Comparison of ENCODE assay signal across 29 cellular contexts in genomic region chr3:64361962-64362735, GRCh38.
DNase-seq lines count a peak whose midpoint lies in the region; ATAC-seq and TF ChIP-seq lines count a peak whose summit lies in the region.
"Had no signal": no experiment of that assay in that cellular context is flagged by ENCODE, and none has a peak within 500 bp of the region (broad histone marks: within the 10 kb centered on the region; RNA-seq: fewer than 3 reads in every experiment).

No MANE protein-coding gene starts in this region.

- no peak for TF ChIP-seq POLR2A in esophagus muscularis mucosa (IDR thresholded peaks at IDR 0.05; ENCODE audit: low read depth)
- TF ChIP-seq POLR2A in suprapubic skin (IDR thresholded peaks at IDR 0.05): no peak

- H3K27me3 ChIP-seq in RWPE2 (ENCODE audit: insufficient read depth, poor library complexity, severe bottlenecking): no peaks in the 10 kb centered on the region
- no peaks in the 10 kb centered on the region for H3K27me3 ChIP-seq in esophagus muscularis mucosa
- no peaks in the 10 kb centered on the region for H3K27me3 ChIP-seq in suprapubic skin
- H3K27me3 ChIP-seq: heart left ventricle, thyroid gland had no signal

- no peaks in the 10 kb centered on the region; the same call in none of the 2 replicates for H3K27me3 Mint-ChIP-seq in HFFc6 (ENCODE audit: insufficient read depth)
- H3K27me3 Mint-ChIP-seq: activated CD8-positive, alpha-beta T cell treated with anti-CD3 and anti-CD28 coated beads for 36 hours; central memory CD8-positive, alpha-beta T cell; stimulated activated naive CD8-positive, alpha-beta T cell treated with anti-CD3 and anti-CD28 coated beads, Interleukin-15, Interleukin-2, amounts not matched to agents 100 ng/mL and 50 ng/mL, for 24 hours had no signal

- no peaks in the 10 kb centered on the region for H3K36me3 Mint-ChIP-seq in HFFc6 (ENCODE audit: low read depth)
- H3K36me3 Mint-ChIP-seq: activated naive CD8-positive, alpha-beta T cell had no signal

- 79% methylated on average over 5 of the region's 5 CpGs for WGBS in esophagus muscularis mucosa
- 68% methylated on average over 5 of the region's 5 CpGs for WGBS in suprapubic skin

- H3K4me3 ChIP-seq in AG09309 (ENCODE audit: control insufficient read depth, low read depth, low read length): no peak overlapping the region
- no peak overlapping the region for H3K4me3 ChIP-seq in RWPE2 (ENCODE audit: severe bottlenecking)
- no peak overlapping the region for H3K4me3 ChIP-seq in esophagus muscularis mucosa
- H3K4me3 ChIP-seq in suprapubic skin: no peak overlapping the region
- H3K4me3 ChIP-seq: A549, heart left ventricle, lower lobe of right lung, thyroid gland had no signal

- TF ChIP-seq EP300 in esophagus muscularis mucosa (IDR thresholded peaks at IDR 0.05): no peak
- TF ChIP-seq EP300 in suprapubic skin (IDR thresholded peaks at IDR 0.05): no peak

- TF ChIP-seq CTCF in AG09309 (IDR thresholded peaks at IDR 0.05; ENCODE audit: control insufficient read depth, insufficient read depth, low read depth, low read length, missing control alignments): no peak
- no peak for TF ChIP-seq CTCF in HFFc6 (IDR thresholded peaks at IDR 0.05)
- no peak for TF ChIP-seq CTCF in RWPE2 (IDR thresholded peaks at IDR 0.05; ENCODE audit: poor library complexity, severe bottlenecking)
- TF ChIP-seq CTCF in esophagus muscularis mucosa (IDR thresholded peaks at IDR 0.05): no peak
- no peak for TF ChIP-seq CTCF in suprapubic skin (IDR thresholded peaks at IDR 0.05)

- H3K27ac ChIP-seq in RWPE2 (ENCODE audit: poor library complexity, severe bottlenecking) (no peak overlapping the region), esophagus muscularis mucosa (replicated peaks in 1 of 4) (no peak overlapping the region), suprapubic skin (no peak overlapping the region)
- H3K27ac ChIP-seq: A549, heart left ventricle, KMS-11, lower lobe of right lung, parathyroid adenoma, thyroid gland had no signal

- H3K4me1 Mint-ChIP-seq in HFFc6 (ENCODE audit: low read depth): no peaks in the 10 kb centered on the region
- H3K4me1 Mint-ChIP-seq: activated T-helper 17 cell treated with anti-CD3 and anti-CD28 coated beads, Interleukin-2, amount 50 U/mL, for 72 hours; B cell; central memory CD8-positive, alpha-beta T cell; T-helper 17 cell had no signal

- no peaks in the 10 kb centered on the region for H3K9me3 Mint-ChIP-seq in HFFc6
- H3K9me3 Mint-ChIP-seq: activated CD8-positive, alpha-beta T cell treated with anti-CD3 and anti-CD28 coated beads for 36 hours; activated T-helper 17 cell treated with anti-CD3 and anti-CD28 coated beads, Interleukin-2, amount 50 U/mL, for 72 hours; central memory CD8-positive, alpha-beta T cell; stimulated activated naive CD8-positive, alpha-beta T cell treated with anti-CD3 and anti-CD28 coated beads, Interleukin-15, Interleukin-2, amounts not matched to agents 100 ng/mL and 50 ng/mL, for 24 hours had no signal

- DNase-seq in AG09309 (ENCODE audit: low read depth) (peak; percentile 28), HFFc6 (peak; percentile 9), RWPE2 (ENCODE audit: low spot score) (no peak), esophagus muscularis mucosa (ENCODE audit: extremely low spot score) (peak; percentile 47), left colon (no peak), suprapubic skin (ENCODE audit: low spot score in 2 of 2) (no peak)
- DNase-seq: activated CD8-positive, alpha-beta T cell treated with anti-CD3 and anti-CD28 coated beads for 36 hours; aorta; DMS79 treated with DMSO at 0.1 percent for 48 hours; heart left ventricle; lower lobe of right lung; NCI-H1417 treated with DMSO at 0.1 percent for 48 hours; NCI-H2107; NCI-H510A treated with DMSO at 0.1 percent for 48 hours; RPMI8226; small intestine; T-helper 17 cell; thyroid gland had no signal

- no peak overlapping the region for H3K27ac Mint-ChIP-seq in HFFc6
- H3K27ac Mint-ChIP-seq: activated CD8-positive, alpha-beta T cell treated with anti-CD3 and anti-CD28 coated beads for 36 hours; activated naive CD8-positive, alpha-beta T cell; activated T-helper 17 cell treated with anti-CD3 and anti-CD28 coated beads, Interleukin-2, amount 50 U/mL, for 72 hours; B cell; stimulated activated naive CD8-positive, alpha-beta T cell treated with anti-CD3 and anti-CD28 coated beads, Interleukin-15, Interleukin-2, amounts not matched to agents 100 ng/mL and 50 ng/mL, for 24 hours; T-helper 17 cell had no signal

- ATAC-seq in RWPE2 (ENCODE audit: low read depth) (peak; percentile 78), left colon (no peak), GM18907 (IDR thresholded peaks at IDR 0.05; ENCODE audit: unreplicated experiment) (no peak), HG03469 (IDR thresholded peaks at IDR 0.05; ENCODE audit: unreplicated experiment) (no peak)
- ATAC-seq: A549; activated CD8-positive, alpha-beta T cell treated with anti-CD3 and anti-CD28 coated beads for 36 hours; activated T-helper 17 cell treated with anti-CD3 and anti-CD28 coated beads, Interleukin-2, amount 50 U/mL, for 72 hours; heart left ventricle; SK-N-SH treated with all-trans-retinoic acid at 6 μM for 48 hours; T-helper 17 cell had no signal

- intact Hi-C loops in esophagus muscularis mucosa (cut with DNase I): no loop called here
- intact Hi-C loops in left colon (cut with DNase I, micrococcal nuclease): no loop called here

- H3K9me3 ChIP-seq in RWPE2 (ENCODE audit: severe bottlenecking) (no peaks in the 10 kb centered on the region), esophagus muscularis mucosa (no peaks in the 10 kb centered on the region), suprapubic skin (no peaks in the 10 kb centered on the region)
- H3K9me3 ChIP-seq: A549, heart left ventricle, lower lobe of right lung, thyroid gland had no signal

- H3K36me3 ChIP-seq in RWPE2 (ENCODE audit: low read depth) (no peaks in the 10 kb centered on the region), esophagus muscularis mucosa (no peaks in the 10 kb centered on the region), suprapubic skin (no peaks in the 10 kb centered on the region)
- H3K36me3 ChIP-seq: heart left ventricle, lower lobe of right lung, thyroid gland had no signal

- no peak overlapping the region for H3K4me3 Mint-ChIP-seq in HFFc6
- H3K4me3 Mint-ChIP-seq: activated CD8-positive, alpha-beta T cell treated with anti-CD3 and anti-CD28 coated beads for 36 hours; activated naive CD8-positive, alpha-beta T cell; activated T-helper 17 cell treated with anti-CD3 and anti-CD28 coated beads, Interleukin-2, amount 50 U/mL, for 72 hours; B cell; central memory CD8-positive, alpha-beta T cell; stimulated activated naive CD8-positive, alpha-beta T cell treated with anti-CD3 and anti-CD28 coated beads, Interleukin-15, Interleukin-2, amounts not matched to agents 100 ng/mL and 50 ng/mL, for 24 hours; T-helper 17 cell had no signal

- H3K4me1 ChIP-seq in RWPE2 (ENCODE audit: insufficient read depth, poor library complexity, severe bottlenecking): peaks cover 10% of the 10 kb centered on the region
- H3K4me1 ChIP-seq in esophagus muscularis mucosa: peaks cover 0 to 9% (median 4%) of the 10 kb centered on the region in 4 donors
- no peaks in the 10 kb centered on the region for H3K4me1 ChIP-seq in suprapubic skin
- H3K4me1 ChIP-seq: A549, lower lobe of right lung, parathyroid adenoma, thyroid gland had no signal

Comparison
In these comparisons a context has a peak if more than half of its experiments do, and no peak if none do; other contexts are left out.
1. DNase-seq: peak in AG09309 (single experiment), HFFc6 (single experiment) and esophagus muscularis mucosa (single experiment); none in RWPE2 (single experiment), left colon (0 of 2) and suprapubic skin (0 of 2).